8 cellular contexts compared by ENCODE assay signal in the genomic region with DNA sequence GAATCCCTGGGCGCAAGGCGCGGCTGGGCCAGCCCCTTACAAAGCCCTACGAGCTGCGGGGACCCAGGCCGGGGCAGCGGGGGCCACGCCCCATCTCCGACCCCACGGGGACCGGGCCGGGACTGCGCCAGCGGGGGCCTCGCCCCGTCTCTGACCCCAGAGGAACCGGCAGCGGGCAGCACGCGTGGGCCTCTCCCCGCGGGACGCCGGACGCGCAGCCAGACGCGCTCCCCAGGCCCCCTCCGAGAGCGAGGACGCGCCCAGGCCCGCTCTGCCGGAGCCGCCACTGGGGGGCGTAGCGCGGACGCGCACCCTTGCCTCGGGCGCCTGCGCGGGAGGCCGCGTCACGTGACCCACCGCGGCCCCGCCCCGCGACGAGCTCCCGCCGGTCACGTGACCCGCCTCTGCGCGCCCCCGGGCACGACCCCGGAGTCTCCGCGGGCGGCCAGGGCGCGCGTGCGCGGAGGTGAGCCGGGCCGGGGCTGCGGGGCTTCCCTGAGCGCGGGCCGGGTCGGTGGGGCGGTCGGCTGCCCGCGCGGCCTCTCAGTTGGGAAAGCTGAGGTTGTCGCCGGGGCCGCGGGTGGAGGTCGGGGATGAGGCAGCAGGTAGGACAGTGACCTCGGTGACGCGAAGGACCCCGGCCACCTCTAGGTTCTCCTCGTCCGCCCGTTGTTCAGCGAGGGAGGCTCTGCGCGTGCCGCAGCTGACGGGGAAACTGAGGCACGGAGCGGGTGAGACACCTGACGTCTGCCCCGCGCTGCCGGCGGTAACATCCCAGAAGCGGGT. TPM values are rescaled to one million over a fixed set of nuclear protein-coding genes. Genes with fewer than 3 reads are reported as not detected.
DNase-seq lines count a peak whose midpoint lies in the region; ATAC-seq and TF ChIP-seq lines count a peak whose summit lies in the region.

GAA (plus strand) TSS at position 422 of the 786 bp plus-strand sequence. CDS start 3,006 bp downstream, outside the sequence.

- H3K36me3 ChIP-seq in neuron (ENCODE audit: insufficient read depth, low read length) (no peaks in the 10 kb centered on the region), subcutaneous abdominal adipose tissue (ENCODE audit: control insufficient read depth in 5 of 5, insufficient read depth in 5 of 5, low read length in 5 of 5) (peaks cover 0 to 3% (median 0%) of the 10 kb centered on the region in 5 donors)

- peak within 1 kb of the TSS; percentile 75 for H3K27ac ChIP-seq in foreskin keratinocyte
- peak within 1 kb of the TSS; percentile 67 for H3K27ac ChIP-seq in subcutaneous abdominal adipose tissue (ENCODE audit: low read depth, low read length)

- ATAC-seq in GM21619 (IDR thresholded peaks at IDR 0.05; ENCODE audit: unreplicated experiment) (peak; percentile 55), foreskin keratinocyte (peak; percentile 61)

- peaks cover 9% of the 10 kb centered on the region for H3K4me1 ChIP-seq in foreskin keratinocyte
- H3K4me1 ChIP-seq in neuron (ENCODE audit: insufficient read depth, low read length): peaks cover 25% of the 10 kb centered on the region
- peaks cover 5 to 30% (median 20%) of the 10 kb centered on the region in 5 donors for H3K4me1 ChIP-seq in subcutaneous abdominal adipose tissue (ENCODE audit: control insufficient read depth in 5 of 5, insufficient read depth in 5 of 5, low read length in 5 of 5)

- peak within 1 kb of the TSS; percentile 90 for H2AFZ ChIP-seq in neuron (ENCODE audit: low read depth, low read length)

- H3K9me3 ChIP-seq in neuron (ENCODE audit: low read length) (no peaks in the 10 kb centered on the region), subcutaneous abdominal adipose tissue (ENCODE audit: control insufficient read depth in 5 of 5, low read length in 5 of 5) (no peaks in the 10 kb centered on the region)

- DNase-seq in DMS53 treated with DMSO at 0.1 percent for 48 hours (lab: John Stamatoyannopoulos, UW; ENCODE audit: unreplicated experiment) (peak; percentile 58), LHCN-M2 (ENCODE audit: low read depth) (peak; percentile 73), SHP77 treated with DMSO at 0.1 percent for 48 hours (lab: John Stamatoyannopoulos, UW) (peak; percentile 54), activated gamma-delta T cell treated with Interleukin-2 at 50 U/mL for 16 hours (peak; percentile 87), foreskin keratinocyte (peak in 1 of 2 donors; percentile 29)

- H3K4me3 ChIP-seq in neuron (ENCODE audit: low read length): peak within 1 kb of the TSS; percentile 62
- peak within 1 kb of the TSS; percentile 78 to 97 (median 88) for H3K4me3 ChIP-seq in subcutaneous abdominal adipose tissue (ENCODE audit: low read depth in 1 of 5, low read length in 5 of 5)

- peak within 1 kb of the TSS; percentile 56 to 95 (median 87) for H3K9ac ChIP-seq in subcutaneous abdominal adipose tissue (ENCODE audit: low read length in 5 of 5)

- peak; percentile 96 for TF ChIP-seq CTCF in foreskin keratinocyte (conservative IDR thresholded peaks at IDR 0.05)

- H3K27me3 ChIP-seq in foreskin keratinocyte: peaks cover 17% of the 10 kb centered on the region
- H3K27me3 ChIP-seq in neuron (ENCODE audit: insufficient read depth, low read length): no peaks in the 10 kb centered on the region
- H3K27me3 ChIP-seq in subcutaneous abdominal adipose tissue (ENCODE audit: control insufficient read depth in 5 of 5, insufficient read depth in 4 of 5, low read length in 5 of 5): no peaks in the 10 kb centered on the region

RNA-seq across cellular contexts. Expression of gene GAA, which starts in this region (rescaled TPM):
- 66.7 and 74.8 TPM in 2 replicates for total RNA-seq in LHCN-M2 (2014; rRNA removed)
- 25.5 TPM for polyA plus RNA-seq in LHCN-M2 (2012)
- 4.0 and 8.1 TPM in 2 replicates for total RNA-seq in foreskin keratinocyte
- polyA plus RNA-seq in foreskin keratinocyte: 4.0 and 8.0 TPM in 2 replicates
